Comparison of ENCODE assay signal across 16 cellular contexts in genomic region chr9:14546693-14547092, GRCh38.
"Had no signal": no experiment of that assay in that cellular context is flagged by ENCODE, and none has a peak within 500 bp of the region (broad histone marks: within the 10 kb centered on the region; RNA-seq: fewer than 3 reads in every experiment).

No MANE protein-coding gene starts in this region.

- H3K4me3 ChIP-seq: coronary artery, heart left ventricle, lung, skin epidermis had no signal

- H3K27me3 Mint-ChIP-seq: stimulated activated naive B cell treated with anti-CD40 and anti-IgM and Interleukin-4, amounts not matched to agents 10 μg/mL and 1 μg/mL and 100 μg/mL, for 72 hours had no signal

- H3K36me3 ChIP-seq: heart left ventricle, neutrophil had no signal

- H3K4me3 Mint-ChIP-seq: nephron; stimulated activated naive B cell treated with anti-CD40 and anti-IgM and Interleukin-4, amounts not matched to agents 10 μg/mL and 1 μg/mL and 100 μg/mL, for 72 hours had no signal

- H3K27me3 ChIP-seq: heart left ventricle, neutrophil had no signal

- H3K27ac Mint-ChIP-seq: nephron; stimulated activated naive B cell treated with anti-CD40 and anti-IgM and Interleukin-4, amounts not matched to agents 10 μg/mL and 1 μg/mL and 100 μg/mL, for 72 hours had no signal

- DNase-seq: effector CD4-positive, alpha-beta T cell; heart left ventricle; hippocampal formation; left colon; left ventricle myocardium superior; mesenchymal stem cell; naive B cell; stimulated activated CD4-positive, alpha-beta T cell treated with anti-CD3 and anti-CD28 coated beads, Interleukin-2, amount 100 ng/mL, for 24 hours; stimulated activated CD4-positive, alpha-beta T cell treated with anti-CD3 and anti-CD28 coated beads, Interleukin-4, amount 100 ng/mL, for 4 hours; stimulated activated naive B cell treated with anti-CD40 and anti-IgM and Interleukin-4, amounts not matched to agents 10 μg/mL and 1 μg/mL and 100 μg/mL, for 72 hours had no signal

- H3K4me1 Mint-ChIP-seq: naive B cell; nephron; stimulated activated naive B cell treated with anti-CD40 and anti-IgM and Interleukin-4, amounts not matched to agents 10 μg/mL and 1 μg/mL and 100 μg/mL, for 72 hours had no signal

- H3K9me3 Mint-ChIP-seq: nephron; stimulated activated naive B cell treated with anti-CD40 and anti-IgM and Interleukin-4, amounts not matched to agents 10 μg/mL and 1 μg/mL and 100 μg/mL, for 72 hours had no signal

- H3K27ac ChIP-seq: coronary artery, heart left ventricle, neutrophil, skin epidermis had no signal

- ATAC-seq: heart left ventricle, left colon, left ventricle myocardium superior, sciatic nerve had no signal

- H3K4me1 ChIP-seq: heart left ventricle had no signal

- H3K9me3 ChIP-seq: heart left ventricle, neutrophil had no signal
